Comparison of ENCODE assay signal across 8 cellular contexts in genomic region chr13:27170221-27170520, GRCh38. TPM values are rescaled to one million over a fixed set of nuclear protein-coding genes. Genes with fewer than 3 reads are reported as not detected.
DNase-seq lines count a peak whose midpoint lies in the region; ATAC-seq and TF ChIP-seq lines count a peak whose summit lies in the region.

No MANE protein-coding gene starts in this region.

- H3K36me3 ChIP-seq in A673 (ENCODE audit: insufficient read depth, low read length, poor library complexity, severe bottlenecking): no peaks in the 10 kb centered on the region
- H3K36me3 ChIP-seq in GM23338 (ENCODE audit: insufficient read depth): no peaks in the 10 kb centered on the region

- POLR2A ChIA-PET in A673 (lab: Charles Lee; ENCODE audit: low non-redundant PET): no interaction called here
- POLR2A ChIA-PET in activated B cell treated with CpG ODN at 0.5 μM for 24 hours (lab: Charles Lee): interaction anchor here (0.7 to 2.9 kb wide), 16 partner anchors 9 to 285 kb away, joined by 3 to 39 read pairs (median 5); partner anchors contain the start of genes MTIF3, RASL11A and RPL21

- ATAC-seq in GM23338 (no peak), activated B cell treated with CpG ODN at 0.5 μM for 24 hours (ENCODE audit: low read depth) (peak; percentile 16), GM21529 (IDR thresholded peaks at IDR 0.05; ENCODE audit: unreplicated experiment) (no peak)
- peak; percentile 22 for ATAC-seq in stimulated activated effector memory CD8-positive, alpha-beta T cell treated with anti-CD3 and anti-CD28 coated beads, Interleukin-12 subunit alpha, Interleukin-12 subunit beta, amount 100 ng/mL, for 72 hours

- intact Hi-C loops in A673 (cut with micrococcal nuclease; ENCODE audit: unreplicated experiment) (loop anchor here (5.0 kb wide), 1 partner anchor 82 kb away; the partner anchor contains the start of gene RPL21), activated B cell treated with CpG ODN at 0.5 μM for 24 hours (cut with micrococcal nuclease) (loop anchor here (1.0 to 10.0 kb wide), 7 partner anchors 8 to 967 kb away; partner anchors contain the start of genes GTF3A and PAN3)

- H3K4me3 Mint-ChIP-seq in GM23338: peak overlapping the region; percentile 98
- H3K4me3 Mint-ChIP-seq in activated B cell treated with CpG ODN at 0.5 μM for 24 hours: peak overlapping the region; percentile 98
- peak overlapping the region; percentile 89 for H3K4me3 Mint-ChIP-seq in stimulated activated effector memory CD8-positive, alpha-beta T cell treated with anti-CD3 and anti-CD28 coated beads, Interleukin-12 subunit alpha, Interleukin-12 subunit beta, amount 100 ng/mL, for 72 hours

- no peaks in the 10 kb centered on the region for H3K27me3 Mint-ChIP-seq in GM23338 (ENCODE audit: insufficient read depth, low read depth, poor library complexity)
- no peaks in the 10 kb centered on the region for H3K27me3 Mint-ChIP-seq in activated B cell treated with CpG ODN at 0.5 μM for 24 hours

- peaks cover 47% of the 10 kb centered on the region for H3K4me1 Mint-ChIP-seq in GM23338
- peaks cover 70% of the 10 kb centered on the region for H3K4me1 Mint-ChIP-seq in activated B cell treated with CpG ODN at 0.5 μM for 24 hours
- peaks cover 58% of the 10 kb centered on the region for H3K4me1 Mint-ChIP-seq in stimulated activated effector memory CD8-positive, alpha-beta T cell treated with anti-CD3 and anti-CD28 coated beads, Interleukin-12 subunit alpha, Interleukin-12 subunit beta, amount 100 ng/mL, for 72 hours

- peak overlapping the region; percentile 98; the same call in 1 of the 2 replicates for H3K27ac Mint-ChIP-seq in GM23338
- peak overlapping the region; percentile 99 for H3K27ac Mint-ChIP-seq in activated B cell treated with CpG ODN at 0.5 μM for 24 hours
- peak overlapping the region; percentile 96 for H3K27ac Mint-ChIP-seq in stimulated activated effector memory CD8-positive, alpha-beta T cell treated with anti-CD3 and anti-CD28 coated beads, Interleukin-12 subunit alpha, Interleukin-12 subunit beta, amount 100 ng/mL, for 72 hours

- H3K4me2 ChIP-seq in GM23338: peak overlapping the region; percentile 94

- no peaks in the 10 kb centered on the region for H3K9me3 ChIP-seq in A673 (ENCODE audit: low read depth, low read length, poor library complexity, severe bottlenecking)

- H3K9me3 Mint-ChIP-seq in GM23338 (peaks cover 2% of the 10 kb centered on the region; the same call in 1 of the 3 replicates), activated B cell treated with CpG ODN at 0.5 μM for 24 hours (no peaks in the 10 kb centered on the region)
- H3K9me3 Mint-ChIP-seq in stimulated activated effector memory CD8-positive, alpha-beta T cell treated with anti-CD3 and anti-CD28 coated beads, Interleukin-12 subunit alpha, Interleukin-12 subunit beta, amount 100 ng/mL, for 72 hours: no peaks in the 10 kb centered on the region

- no peak overlapping the region for H2AFZ ChIP-seq in GM23338

- H3K4me3 ChIP-seq in A673 (ENCODE audit: low read depth, low read length, poor library complexity, severe bottlenecking) (peak overlapping the region; percentile 87), GM23338 (peak overlapping the region; percentile 97)

- DNase-seq in A673 (ENCODE audit: low spot score) (peak; percentile 32), GM23338 (ENCODE audit: low spot score) (no peak), activated B cell treated with CpG ODN at 0.5 μM for 24 hours (no peak), hepatic stellate cell (ENCODE audit: low spot score) (peak; percentile 67)
- DNase-seq in stimulated activated effector memory CD8-positive, alpha-beta T cell treated with anti-CD3 and anti-CD28 coated beads, Interleukin-12 subunit alpha, Interleukin-12 subunit beta, amount 100 ng/mL, for 72 hours (ENCODE audit: low spot score in 2 of 2): no peak
- DNase-seq in effector CD8-positive, alpha-beta T cell (lab: John Stamatoyannopoulos, UW): no peak
- no peak for DNase-seq in stimulated activated CD4-positive, alpha-beta T cell treated with anti-CD3 and anti-CD28 coated beads, Interleukin-4, amount 100 ng/mL, for 4 hours

- H3K79me2 ChIP-seq in GM23338 (replicated peaks; ENCODE audit: insufficient read depth): peaks cover 56% of the 10 kb centered on the region

- CTCF ChIA-PET in A673 (lab: Charles Lee): no interaction called here
- CTCF ChIA-PET in activated B cell treated with CpG ODN at 0.5 μM for 24 hours (lab: Charles Lee): interaction anchor here (0.9 to 1.4 kb wide), 10 partner anchors 18 to 192 kb away, joined by 3 to 7 read pairs (median 4); partner anchors contain the start of gene RASL11A

- peaks cover 19% of the 10 kb centered on the region for H3K4me1 ChIP-seq in A673 (ENCODE audit: insufficient read depth, low read length, poor library complexity, severe bottlenecking)
- H3K4me1 ChIP-seq in GM23338 (ENCODE audit: insufficient read depth): peaks cover 45% of the 10 kb centered on the region

- TSS peak; percentile 34 for BruUV-seq in A673 (replicated peaks; lab: Mats Ljungman, UMichigan)

- H3K27ac ChIP-seq in A673 (ENCODE audit: low read depth, low read length, poor library complexity, severe bottlenecking): no peak overlapping the region
- peak overlapping the region; percentile 97 for H3K27ac ChIP-seq in GM23338 (ENCODE audit: low read depth)

- H3K36me3 Mint-ChIP-seq in GM23338 (ENCODE audit: low read depth): peaks cover 3% of the 10 kb centered on the region; the same call in 1 of the 3 replicates
- peaks cover 7% of the 10 kb centered on the region for H3K36me3 Mint-ChIP-seq in activated B cell treated with CpG ODN at 0.5 μM for 24 hours (ENCODE audit: low read depth)
- H3K36me3 Mint-ChIP-seq in stimulated activated effector memory CD8-positive, alpha-beta T cell treated with anti-CD3 and anti-CD28 coated beads, Interleukin-12 subunit alpha, Interleukin-12 subunit beta, amount 100 ng/mL, for 72 hours: peaks cover 21% of the 10 kb centered on the region

- H4K20me1 ChIP-seq in GM23338 (replicated peaks; ENCODE audit: insufficient read depth): peaks cover 19% of the 10 kb centered on the region

- TF ChIP-seq CTCF in A673 (conservative IDR thresholded peaks at IDR 0.05; ENCODE audit: low read depth, low read length) (no peak), GM23338 (conservative IDR thresholded peaks at IDR 0.05; ENCODE audit: low read depth in 2 of 2) (no peak), activated B cell treated with CpG ODN at 0.5 μM for 24 hours (IDR thresholded peaks at IDR 0.05) (no peak)

- no peaks in the 10 kb centered on the region for H3K27me3 ChIP-seq in A673 (replicated peaks; ENCODE audit: insufficient read depth, low read depth, low read length, poor library complexity)
- H3K27me3 ChIP-seq in GM23338 (ENCODE audit: insufficient read depth): no peaks in the 10 kb centered on the region

- peaks cover 7% of the 10 kb centered on the region; the same call in 1 of the 2 replicates for H3F3A ChIP-seq in GM23338 (replicated peaks; ENCODE audit: low read depth)

- H3K9me2 ChIP-seq in GM23338 (ENCODE audit: insufficient read depth): no peaks in the 10 kb centered on the region

TF ChIP-seq in GM23338, 12 proteins besides CTCF, POLR2A, EP300 and RAD21 (continues in another document):
- TF ChIP-seq, protein P1, sequence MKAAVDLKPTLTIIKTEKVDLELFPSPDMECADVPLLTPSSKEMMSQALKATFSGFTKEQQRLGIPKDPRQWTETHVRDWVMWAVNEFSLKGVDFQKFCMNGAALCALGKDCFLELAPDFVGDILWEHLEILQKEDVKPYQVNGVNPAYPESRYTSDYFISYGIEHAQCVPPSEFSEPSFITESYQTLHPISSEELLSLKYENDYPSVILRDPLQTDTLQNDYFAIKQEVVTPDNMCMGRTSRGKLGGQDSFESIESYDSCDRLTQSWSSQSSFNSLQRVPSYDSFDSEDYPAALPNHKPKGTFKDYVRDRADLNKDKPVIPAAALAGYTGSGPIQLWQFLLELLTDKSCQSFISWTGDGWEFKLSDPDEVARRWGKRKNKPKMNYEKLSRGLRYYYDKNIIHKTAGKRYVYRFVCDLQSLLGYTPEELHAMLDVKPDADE (IDR thresholded peaks at IDR 0.05): no peak
- TF ChIP-seq CREB1 (CRISPR knock-in tag; IDR thresholded peaks at IDR 0.05; ENCODE audit: low read depth) (no peak), EZH2phosphoT487 (IDR thresholded peaks at IDR 0.05; ENCODE audit: unreplicated experiment) (no peak), NANOG (IDR thresholded peaks at IDR 0.05; ENCODE audit: borderline replicate concordance) (no peak), ZNF331 (CRISPR knock-in tag; IDR thresholded peaks at IDR 0.05; ENCODE audit: low read depth) (no peak)

RNA-seq across cellular contexts. Expression of gene USP12, which starts 1.4 kb away (rescaled TPM):
- total RNA-seq in A673 (2021) (16.6 and 18.2 TPM in 2 replicates), activated B cell treated with CpG ODN at 0.5 μM for 24 hours (52.0 and 58.8 TPM in 2 replicates)
- 32.5 and 39.3 TPM in 2 replicates for total RNA-seq in GM23338 (2014; rRNA removed; shearing (Covaris generic))
- 16.9 and 18.4 TPM in 2 replicates for polyA plus RNA-seq in GM23338 (2016; fragmentation: Nextera tagmentation; extraction: Ambion mirVana)

Comparison
In these comparisons a context has a peak if more than half of its experiments do, and no peak if none do; other contexts are left out.
1. DNase-seq: peak in A673 (single experiment) and hepatic stellate cell (single experiment); none in GM23338 (single experiment), activated B cell treated with CpG ODN at 0.5 μM for 24 hours (single experiment), stimulated activated effector memory CD8-positive, alpha-beta T cell treated with anti-CD3 and anti-CD28 coated beads, Interleukin-12 subunit alpha, Interleukin-12 subunit beta, amount 100 ng/mL, for 72 hours (0 of 2), effector CD8-positive, alpha-beta T cell (single experiment) and stimulated activated CD4-positive, alpha-beta T cell treated with anti-CD3 and anti-CD28 coated beads, Interleukin-4, amount 100 ng/mL, for 4 hours (0 of 2).
2. ATAC-seq: peak in activated B cell treated with CpG ODN at 0.5 μM for 24 hours (single experiment) and stimulated activated effector memory CD8-positive, alpha-beta T cell treated with anti-CD3 and anti-CD28 coated beads, Interleukin-12 subunit alpha, Interleukin-12 subunit beta, amount 100 ng/mL, for 72 hours (single experiment); none in GM23338 (single experiment) and GM21529 (single experiment).
3. Peak in every context shown above with its lines, with median percentiles within 50 percentile points of each other: H3K27ac Mint-ChIP-seq and H3K4me3 Mint-ChIP-seq.